ENCODE assay signal across 1 cellular context in the genomic region with DNA sequence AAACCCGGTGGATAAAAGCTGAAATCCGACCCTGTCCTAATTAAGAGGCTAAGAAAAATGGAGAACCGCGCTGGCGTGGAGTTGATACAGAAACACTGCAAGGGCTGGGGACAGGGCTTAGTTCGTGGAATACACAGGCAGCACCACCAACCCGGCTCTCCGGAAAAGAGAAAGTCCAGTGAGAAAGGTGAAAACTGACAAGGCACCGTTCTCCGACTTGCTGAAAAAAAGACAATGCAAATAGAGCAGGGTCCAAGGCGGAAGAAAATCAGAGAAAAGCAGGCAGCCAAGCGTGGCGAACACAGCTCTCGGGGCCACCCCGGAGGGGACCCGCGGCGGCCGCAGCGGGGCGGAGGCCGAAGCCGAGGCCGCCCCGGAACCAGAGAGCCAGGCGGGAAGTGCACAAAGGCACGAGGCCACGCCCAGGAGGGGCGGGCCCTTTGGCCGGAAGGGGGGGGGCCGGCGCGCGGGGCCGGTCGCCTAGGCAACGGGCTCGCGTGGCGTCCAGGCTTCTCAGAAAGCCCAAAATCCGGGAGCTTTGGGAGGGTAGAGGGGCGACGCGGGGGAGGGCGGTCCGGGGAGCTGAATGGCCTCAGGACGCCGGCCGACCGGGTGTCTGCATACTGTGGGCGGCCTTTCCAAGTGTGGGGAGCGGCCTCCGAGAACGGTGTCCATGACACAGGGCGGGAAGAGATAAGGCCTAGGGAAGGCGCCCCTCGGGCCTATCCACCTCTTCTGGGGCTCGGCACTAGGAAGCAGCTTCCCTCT.
A peak's percentile ranks its signal among the peaks of the same experiment; 100 is the strongest.
TF ChIP-seq lines count a peak whose summit lies in the region.

No MANE protein-coding gene starts in this region.

TF ChIP-seq in IMR-90, 13 proteins besides CTCF, POLR2A, EP300 and RAD21:
- TF ChIP-seq MXI1 (IDR thresholded peaks at IDR 0.05; ENCODE audit: borderline replicate concordance, low read depth, low read length) (peak; percentile 51; the same call in 1 of the 2 replicates), RFX5 (IDR thresholded peaks at IDR 0.05; ENCODE audit: low read depth, low read length) (no peak), CEBPB (IDR thresholded peaks at IDR 0.05; ENCODE audit: low read depth, low read length) (no peak), FOS (IDR thresholded peaks at IDR 0.05; ENCODE audit: low read depth, low read length) (no peak), NFE2L2 (IDR thresholded peaks at IDR 0.05; ENCODE audit: low read depth, low read length) (no peak), MAZ (IDR thresholded peaks at IDR 0.05; ENCODE audit: borderline replicate concordance, low read depth, low read length) (0 out of 2 replicates have a peak, but pooled peaks have one; percentile 32), RCOR1 (IDR thresholded peaks at IDR 0.05; ENCODE audit: insufficient replicate concordance, low read length) (no peak), CHD1 (IDR thresholded peaks at IDR 0.05; ENCODE audit: low read depth, low read length) (no peak), MAFK (IDR thresholded peaks at IDR 0.05; ENCODE audit: low read depth, low read length) (no peak)
- TF ChIP-seq, protein P1, sequence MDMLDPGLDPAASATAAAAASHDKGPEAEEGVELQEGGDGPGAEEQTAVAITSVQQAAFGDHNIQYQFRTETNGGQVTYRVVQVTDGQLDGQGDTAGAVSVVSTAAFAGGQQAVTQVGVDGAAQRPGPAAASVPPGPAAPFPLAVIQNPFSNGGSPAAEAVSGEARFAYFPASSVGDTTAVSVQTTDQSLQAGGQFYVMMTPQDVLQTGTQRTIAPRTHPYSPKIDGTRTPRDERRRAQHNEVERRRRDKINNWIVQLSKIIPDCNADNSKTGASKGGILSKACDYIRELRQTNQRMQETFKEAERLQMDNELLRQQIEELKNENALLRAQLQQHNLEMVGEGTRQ (IDR thresholded peaks at IDR 0.05; ENCODE audit: low read depth, low read length) = peak; percentile 36; the same call in 1 of the 2 replicates
TF ChIP-seq in IMR-90: peak in this region for 3.
